9 cellular contexts compared by ENCODE assay signal in the genomic region with DNA sequence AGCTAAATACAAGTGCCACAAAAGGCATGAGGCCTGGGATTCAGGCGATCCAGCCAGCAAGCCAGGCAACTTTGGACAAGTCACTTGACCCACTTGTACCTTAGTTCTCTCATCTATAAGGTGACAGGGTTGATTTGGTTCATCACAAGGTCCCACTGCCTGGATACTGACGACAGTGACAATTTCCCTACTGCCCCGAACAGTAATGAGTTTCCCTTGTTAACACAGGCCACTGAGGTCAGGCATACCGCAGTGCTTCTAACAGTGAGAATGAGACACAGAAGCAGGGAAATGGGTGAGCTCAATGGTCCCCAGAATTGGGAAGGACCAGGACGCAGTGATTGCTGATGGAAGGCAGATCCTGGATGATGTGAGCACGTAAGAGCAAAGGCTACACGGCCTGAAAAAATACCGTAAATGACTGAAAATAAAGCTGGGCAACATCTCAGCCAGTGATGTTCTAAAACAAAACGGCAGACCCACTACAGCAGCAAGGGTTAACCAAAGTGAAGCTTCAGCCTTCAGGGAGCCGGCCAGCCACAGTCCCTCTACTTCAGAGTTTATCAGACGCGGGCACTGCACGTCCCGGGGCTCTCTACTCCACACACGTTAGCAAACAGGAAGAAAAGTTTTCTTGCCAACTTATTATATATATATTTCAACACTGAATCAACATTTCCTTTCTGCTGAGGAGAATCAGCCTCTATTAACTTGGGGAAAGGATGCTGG. TPM values are rescaled to one million over a fixed set of nuclear protein-coding genes. Genes with fewer than 3 reads are reported as not detected.
DNase-seq lines count a peak whose midpoint lies in the region; ATAC-seq, FAIRE-seq and TF ChIP-seq lines count a peak whose summit lies in the region.
"Had no signal": no experiment of that assay in that cellular context is flagged by ENCODE, and none has a peak within 500 bp of the region (broad histone marks: within the 10 kb centered on the region; RNA-seq: fewer than 3 reads in every experiment).

No MANE protein-coding gene starts in this region.

- H3K4me1 Mint-ChIP-seq in activated naive CD4-positive, alpha-beta T cell treated with anti-CD3 and anti-CD28 coated beads, Interleukin-2, amount 50 U/mL, for 24 hours, result peaks cover 78% of the 10 kb centered on the region

- peaks cover 7% of the 10 kb centered on the region for H3K4me1 ChIP-seq in mesendoderm (ENCODE audit: control insufficient read depth, low read depth, low read length)
- peaks cover 4 to 43% of the 10 kb centered on the region in 2 donors for H3K4me1 ChIP-seq in uterus

- H3K4ac ChIP-seq in mesendoderm (ENCODE audit: low read depth, low read length), result no peak overlapping the region

- ATAC-seq in HG03039 (IDR thresholded peaks at IDR 0.05; ENCODE audit: unreplicated experiment), result no peak

- peak overlapping the region; percentile 48 for H3K9ac ChIP-seq in mesendoderm (ENCODE audit: low read length)

- H3K27me3 ChIP-seq in bronchial epithelial cell (ENCODE audit: control insufficient read depth, insufficient read depth, low read length) (no peaks in the 10 kb centered on the region), mesendoderm (ENCODE audit: insufficient read depth, low read length, poor library complexity) (no peaks in the 10 kb centered on the region), uterus (no peaks in the 10 kb centered on the region)

- WGBS in mesendoderm (ENCODE audit: extremely low coverage, insufficient coverage, low lambda C conversion rate), result no CpG with 5 or more reads among the region's 15 CpGs

- H2BK120ac ChIP-seq in mesendoderm (ENCODE audit: low read depth, low read length), result no peak overlapping the region

- DNase-seq in activated naive CD4-positive, alpha-beta T cell (lab: John Stamatoyannopoulos, UW), result no peak
- DNase-seq in bronchial epithelial cell (ENCODE audit: low read depth) (no peak), mesendoderm (no peak), uterus (no peak), NCI-H1048 (lab: John Stamatoyannopoulos, UW) (no peak)
- no peak for DNase-seq in stimulated activated CD4-positive, alpha-beta T cell treated with anti-CD3 and anti-CD28 coated beads, Interleukin-4, amount 100 ng/mL, for 4 hours

- H2BK15ac ChIP-seq in mesendoderm (replicated peaks; ENCODE audit: low read depth), result no peak overlapping the region

- peak overlapping the region; percentile 82 for H3K56ac ChIP-seq in mesendoderm (ENCODE audit: low read length)

- no peak overlapping the region for H2BK5ac ChIP-seq in mesendoderm (ENCODE audit: low read length)

- H3K18ac ChIP-seq in mesendoderm (ENCODE audit: low read length), result no peak overlapping the region

- peaks cover 3% of the 10 kb centered on the region for H3K36me3 Mint-ChIP-seq in activated naive CD4-positive, alpha-beta T cell treated with anti-CD3 and anti-CD28 coated beads, Interleukin-2, amount 50 U/mL, for 24 hours

- H3K79me1 ChIP-seq in mesendoderm (ENCODE audit: low read length), result peaks cover 44% of the 10 kb centered on the region

- H3K27me3 Mint-ChIP-seq in activated naive CD4-positive, alpha-beta T cell treated with anti-CD3 and anti-CD28 coated beads, Interleukin-2, amount 50 U/mL, for 24 hours, result no peaks in the 10 kb centered on the region

- peak overlapping the region; percentile 89 for H3K27ac Mint-ChIP-seq in activated naive CD4-positive, alpha-beta T cell treated with anti-CD3 and anti-CD28 coated beads, Interleukin-2, amount 50 U/mL, for 24 hours

- intact Hi-C loops in uterus (cut with DNase I; ENCODE audit: low total_unique reads), result no loop called here

- FAIRE-seq in bronchial epithelial cell (lab: Jason Lieb, UNC), result no peak
- FAIRE-seq: G401.6 had no signal

- H3K23ac ChIP-seq in mesendoderm (ENCODE audit: low read length), result no peak overlapping the region

- no peak overlapping the region for H2AK5ac ChIP-seq in mesendoderm (ENCODE audit: low read length)

- H3K36me3 ChIP-seq in bronchial epithelial cell (ENCODE audit: control insufficient read depth, insufficient read depth, low read length) (peaks cover 7% of the 10 kb centered on the region), mesendoderm (ENCODE audit: control insufficient read depth, insufficient read depth, low read length) (no peaks in the 10 kb centered on the region), uterus (no peaks in the 10 kb centered on the region)

- peak overlapping the region; percentile 93 for H3K4me3 Mint-ChIP-seq in activated naive CD4-positive, alpha-beta T cell treated with anti-CD3 and anti-CD28 coated beads, Interleukin-2, amount 50 U/mL, for 24 hours

- H3K4me3 ChIP-seq in bronchial epithelial cell (ENCODE audit: low read depth, low read length) (peak overlapping the region; percentile 92), mesendoderm (ENCODE audit: low read length) (peak overlapping the region; percentile 16), uterus (peak overlapping the region; percentile 80 to 99)

- peaks cover 50% of the 10 kb centered on the region for H3K79me2 ChIP-seq in mesendoderm (ENCODE audit: control insufficient read depth, insufficient read depth, low read length)

- H3K9me3 ChIP-seq in uterus, result no peaks in the 10 kb centered on the region

- TF ChIP-seq POLR2A in uterus (IDR thresholded peaks at IDR 0.05), result no peak

- no peak overlapping the region for H4K8ac ChIP-seq in mesendoderm (ENCODE audit: low read depth, low read length)

- no peak for TF ChIP-seq CTCF in bronchial epithelial cell (IDR thresholded peaks at IDR 0.05; ENCODE audit: insufficient read depth, low read length, severe bottlenecking)
- TF ChIP-seq CTCF in uterus (IDR thresholded peaks at IDR 0.05), result no peak

- peak overlapping the region; percentile 35 for H3K4me2 ChIP-seq in mesendoderm (ENCODE audit: low read length)

- H3K9me3 Mint-ChIP-seq in activated naive CD4-positive, alpha-beta T cell treated with anti-CD3 and anti-CD28 coated beads, Interleukin-2, amount 50 U/mL, for 24 hours, result no peaks in the 10 kb centered on the region

- H4K5ac ChIP-seq in mesendoderm (ENCODE audit: low read length), result no peak overlapping the region

- no peak overlapping the region for H3K27ac ChIP-seq in mesendoderm (ENCODE audit: low read depth, low read length)
- H3K27ac ChIP-seq in uterus, result peak overlapping the region; percentile 95 to 99

RNA-seq across cellular contexts. Expression of gene MGAT1, which starts 0.8 kb away (rescaled TPM):
- total RNA-seq in bronchial epithelial cell (62.1 and 78.2 TPM in 2 replicates), uterus (100 to 1,000 TPM in 2 of 4 donors, 10 to 100 TPM in 2; 67.6 to 136 (median 99.5) TPM)
- 40.4 TPM for polyA plus RNA-seq in mesendoderm (2013, experiment 1 of 2)
- polyA plus RNA-seq in mesendoderm (2013, experiment 2 of 2), result 40.6 TPM

RNA-seq across cellular contexts. Expression of gene ZFP62, which starts 59.3 kb away (rescaled TPM):
- 21.3 and 21.4 TPM in 2 replicates for total RNA-seq in bronchial epithelial cell
- 18.0 TPM for polyA plus RNA-seq in mesendoderm (2013, experiment 1 of 2)
- 18.4 TPM for polyA plus RNA-seq in mesendoderm (2013, experiment 2 of 2)
- total RNA-seq in uterus, result 10 to 100 TPM in 3 of 4 donors, 1 to 10 TPM in 1; 8.5 to 43.6 (median 34.6) TPM

Comparison
In these comparisons a context has a peak if more than half of its experiments do, and no peak if none do; other contexts are left out.
1. H3K4me3 ChIP-seq: peak in every context shown above with its lines; median percentile 92 in bronchial epithelial cell; 90 in uterus; 16 in mesendoderm.